ENCODE assay signal across 33 cellular contexts in the genomic region with DNA sequence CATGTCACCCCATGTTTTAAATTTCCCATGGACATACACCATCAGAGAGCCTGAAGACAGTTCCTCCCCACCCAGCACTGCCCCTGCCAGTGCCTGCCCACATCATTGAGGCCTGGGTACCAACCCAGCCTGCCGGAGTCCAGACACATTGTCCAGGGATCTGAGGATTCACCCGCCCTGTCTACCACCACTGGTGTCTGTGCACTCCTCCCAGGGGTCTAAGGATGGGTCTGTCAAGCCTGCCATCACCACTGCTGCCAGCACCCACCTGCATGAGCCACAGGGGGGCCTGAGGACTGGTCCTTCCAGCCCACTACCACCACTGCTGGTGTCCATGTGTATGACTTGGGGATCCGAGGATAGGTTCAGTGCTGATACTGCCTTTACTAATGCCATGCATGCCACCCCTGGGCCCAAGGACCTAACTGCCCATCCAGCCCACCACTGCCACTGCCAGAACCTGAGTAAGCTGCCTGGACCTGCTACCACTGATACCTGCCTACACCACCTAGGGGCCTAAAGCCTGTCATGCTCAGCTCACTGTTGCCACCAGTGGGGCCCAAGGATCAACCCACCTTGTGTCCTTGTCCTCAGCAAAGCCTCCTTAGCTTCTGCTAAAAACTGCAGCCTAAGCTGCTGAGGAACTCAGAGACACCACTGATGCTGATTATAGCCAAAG.
"Had no signal": no experiment of that assay in that cellular context is flagged by ENCODE, and none has a peak within 500 bp of the region (broad histone marks: within the 10 kb centered on the region; RNA-seq: fewer than 3 reads in every experiment).

No MANE protein-coding gene starts in this region.

- H3K27ac Mint-ChIP-seq: activated B cell treated with CpG ODN at 0.5 μM for 24 hours; activated CD8-positive, alpha-beta T cell treated with anti-CD3 and anti-CD28 coated beads for 36 hours; activated naive CD8-positive, alpha-beta T cell; activated T-helper 17 cell treated with anti-CD3 and anti-CD28 coated beads, Interleukin-2, amount 50 U/mL, for 72 hours; effector memory CD8-positive, alpha-beta T cell; T-cell; T-helper 1 cell treated with Interleukin-12 subunit alpha and Interleukin-12 subunit beta and Interleukin-4 antibody, amounts not matched to agents 30 μg/mL and 1 μg/mL, for 36 hours had no signal

- DNase-seq: activated B cell treated with CpG ODN at 0.5 μM for 24 hours; activated CD4-positive, alpha-beta T cell treated with anti-CD3 and anti-CD28 coated beads for 48 hours; activated CD4-positive, alpha-beta T cell treated with anti-CD3 and anti-CD28 coated beads, Interleukin-2, amount 50 U/mL, for 1 hour; activated CD4-positive, alpha-beta T cell treated with anti-CD3 and anti-CD28 coated beads, Interleukin-2, amount 50 U/mL, for 48 hours; activated CD8-positive, alpha-beta memory T cell treated with anti-CD3 and anti-CD28 coated beads for 24 hours; activated CD8-positive, alpha-beta T cell treated with anti-CD3 and anti-CD28 coated beads for 36 hours; activated effector memory CD4-positive, alpha-beta T cell treated with Interleukin-2 at 50 U/mL for 16 hours; activated gamma-delta T cell treated with Interleukin-2 at 50 U/mL for 16 hours; activated naive CD4-positive, alpha-beta T cell treated with anti-CD3 and anti-CD28 coated beads, Interleukin-2, amount 50 U/mL, for 16 hours; activated naive CD4-positive, alpha-beta T cell treated with Interleukin-2 at 50 U/mL for 16 hours; activated T-cell treated with anti-CD3 and anti-CD28 coated beads, Interleukin-2, amount 50 U/mL, for 4 hours; amniotic stem cell; anterior cingulate cortex; brain microvascular endothelial cell; caudate nucleus; cortex of kidney; dermis blood vessel endothelial cell; effector CD4-positive, alpha-beta T cell; effector memory CD8-positive, alpha-beta T cell; erythroblast; foreskin keratinocyte; gastrocnemius medialis; SW 1271; T-cell; T1000; WERI-Rb-1 had no signal

- H3K4me3 ChIP-seq: esophagus muscularis mucosa, gastrocnemius medialis had no signal

- H3K27ac ChIP-seq: brain microvascular endothelial cell, esophagus muscularis mucosa, foreskin keratinocyte, gastrocnemius medialis, WERI-Rb-1 had no signal

- H3K4me1 ChIP-seq: esophagus muscularis mucosa, foreskin keratinocyte, gastrocnemius medialis had no signal

- H3K4me1 Mint-ChIP-seq: activated T-helper 17 cell treated with anti-CD3 and anti-CD28 coated beads, Interleukin-2, amount 50 U/mL, for 72 hours; T-cell had no signal

- FAIRE-seq: astrocyte, bronchial epithelial cell had no signal

- ATAC-seq: activated CD4-positive, CD25-positive, alpha-beta regulatory T cell treated with anti-CD3 and anti-CD28 coated beads, Interleukin-2, amount 50 U/mL, for 24 hours; activated CD8-positive, alpha-beta T cell treated with anti-CD3 and anti-CD28 coated beads for 36 hours; activated T-cell treated with anti-CD3 and anti-CD28 coated beads, Interleukin-2, amount 50 U/mL, for 4 hours; activated T-helper 17 cell treated with anti-CD3 and anti-CD28 coated beads, Interleukin-2, amount 50 U/mL, for 72 hours; effector memory CD8-positive, alpha-beta T cell; foreskin keratinocyte; gastrocnemius medialis; T-cell had no signal

- H3K4me3 Mint-ChIP-seq: activated B cell treated with CpG ODN at 0.5 μM for 24 hours; activated CD8-positive, alpha-beta T cell treated with anti-CD3 and anti-CD28 coated beads for 36 hours; activated naive CD8-positive, alpha-beta T cell; activated T-cell treated with anti-CD3 and anti-CD28 coated beads, Interleukin-2, amount 50 U/mL, for 4 hours; activated T-helper 17 cell treated with anti-CD3 and anti-CD28 coated beads, Interleukin-2, amount 50 U/mL, for 72 hours; effector memory CD8-positive, alpha-beta T cell; T-cell; T-helper 1 cell treated with Interleukin-12 subunit alpha and Interleukin-12 subunit beta and Interleukin-4 antibody, amounts not matched to agents 30 μg/mL and 1 μg/mL, for 36 hours had no signal

- H3K36me3 ChIP-seq: brain microvascular endothelial cell, WERI-Rb-1 had no signal

- H3K9me3 ChIP-seq: esophagus muscularis mucosa, gastrocnemius medialis had no signal

- H3K27me3 ChIP-seq: brain microvascular endothelial cell, esophagus muscularis mucosa, foreskin keratinocyte, gastrocnemius medialis had no signal
